In genomic region chr19:15042003-15042402, GRCh38 we compare ENCODE assay signal across 11 cellular contexts. TPM values are rescaled to one million over a fixed set of nuclear protein-coding genes. Genes with fewer than 3 reads are reported as not detected.
"Had no signal": no experiment of that assay in that cellular context is flagged by ENCODE, and none has a peak within 500 bp of the region (broad histone marks: within the 10 kb centered on the region; RNA-seq: fewer than 3 reads in every experiment).

No MANE protein-coding gene starts in this region.

- H3K4me1 Mint-ChIP-seq: GM23338, H9 had no signal

- DNase-seq: GM23248, GOT3, H7, H9, HCEC 1CT, HFFc6 had no signal

- ATAC-seq: GM23338, HCT116 had no signal

- H3K4me1 ChIP-seq: HAP-1 had no signal

- H3K27ac ChIP-seq: GM23248 had no signal

- H3K9me3 Mint-ChIP-seq: HFFc6 had no signal

- H3K4me3 ChIP-seq: GM23248, GM23338, HAP-1 had no signal

- H2AFZ ChIP-seq: GM23248, GM23338 had no signal

- H3K36me3 ChIP-seq: HAP-1 had no signal

- H3K4me2 ChIP-seq: GM23338 had no signal

- H3K9me3 ChIP-seq: HAP-1 had no signal

- H3K9ac ChIP-seq: GM23248 had no signal

- H3K27ac Mint-ChIP-seq: GM23338, H9, HFFc6 had no signal

- H3K4me3 Mint-ChIP-seq: GM23338, H9, HFFc6 had no signal

- FAIRE-seq: H54 had no signal

RNA-seq across cellular contexts. Expression of gene CASP14, which starts 7.3 kb away (rescaled TPM):
- total RNA-seq: GM23248, GM23338, H4, H7, H9, HFFc6 had no signal
- polyA plus RNA-seq: GM23248, GM23338 had no signal

RNA-seq across cellular contexts. Expression of gene OR1I1, which starts 40.0 kb away (rescaled TPM):
- total RNA-seq: GM23248, GM23338, H4, H7, H9, HFFc6 had no signal
- polyA plus RNA-seq: GM23248, GM23338 had no signal
